ENCODE assay signal across 24 cellular contexts in genomic region chr1:65994223-65994622, GRCh38.
A peak's percentile ranks its signal among the peaks of the same experiment; 100 is the strongest.
DNase-seq lines count a peak whose midpoint lies in the region; ATAC-seq, FAIRE-seq and TF ChIP-seq lines count a peak whose summit lies in the region.
"Had no signal": no experiment of that assay in that cellular context is flagged by ENCODE, and none has a peak within 500 bp of the region (broad histone marks: within the 10 kb centered on the region; RNA-seq: fewer than 3 reads in every experiment).

No MANE protein-coding gene starts in this region.

- peak overlapping the region; percentile 72 for H3K4me3 ChIP-seq in A549
- no peak overlapping the region for H3K4me3 ChIP-seq in ascending aorta

- TF ChIP-seq RAD21 in A549 (conservative IDR thresholded peaks at IDR 0.05 in 1 of 2, IDR thresholded peaks at IDR 0.05 in 1 of 2) = no peak

- intact Hi-C loops in ascending aorta (cut with DNase I) = no loop called here

- no peaks in the 10 kb centered on the region for H3K9me3 ChIP-seq in A549
- H3K9me3 ChIP-seq in ascending aorta = no peaks in the 10 kb centered on the region

- no peak for ATAC-seq in A549
- no peak for ATAC-seq in GM18907 (IDR thresholded peaks at IDR 0.05; ENCODE audit: unreplicated experiment)
- ATAC-seq: HCT116, Right ventricle myocardium inferior had no signal

- WGBS in A549 (ENCODE audit: missing lambda C conversion rate) = 7% methylated on average over 2 of the region's 2 CpGs

- POLR2A ChIA-PET in A549 (lab: Yijun Ruan, JAX) = interaction anchor here (0.9 kb wide), 1 partner anchor 189 kb away, joined by 3 read pairs; no protein-coding TSS in a partner anchor

- H3K9me3 Mint-ChIP-seq in brain (no peaks in the 10 kb centered on the region), neural crest cell (no peaks in the 10 kb centered on the region)

- H3K36me3 Mint-ChIP-seq in brain (no peaks in the 10 kb centered on the region), neural crest cell (ENCODE audit: low read depth) (no peaks in the 10 kb centered on the region)

- no peak for TF ChIP-seq EP300 in A549 (IDR thresholded peaks at IDR 0.05)

- H3K27ac Mint-ChIP-seq in brain (peak overlapping the region; percentile 84 to 96 (median 89)), neural crest cell (ENCODE audit: unreplicated experiment) (no peak overlapping the region)
- H3K27ac Mint-ChIP-seq: B cell had no signal

- no peaks in the 10 kb centered on the region for H3K27me3 ChIP-seq in ascending aorta

- no peak for TF ChIP-seq CTCF in A549 (IDR thresholded peaks at IDR 0.05)
- TF ChIP-seq CTCF in brain (conservative IDR thresholded peaks at IDR 0.05) = no peak
- TF ChIP-seq CTCF in neural crest cell (conservative IDR thresholded peaks at IDR 0.05) = no peak
- TF ChIP-seq CTCF in ascending aorta (IDR thresholded peaks at IDR 0.05) = no peak

- H3K27ac ChIP-seq in A549 = peak overlapping the region; percentile 72 to 78
- no peak overlapping the region for H3K27ac ChIP-seq in ascending aorta

- H3K27me3 Mint-ChIP-seq in brain = peaks cover 5% of the 10 kb centered on the region
- H3K27me3 Mint-ChIP-seq in neural crest cell (ENCODE audit: low read depth) = no peaks in the 10 kb centered on the region

- DNase-seq in A549 (ENCODE audit: low read depth in 1 of 2, low spot score in 1 of 2) (peak in 1 of 2 experiments; percentile 40), NCI-H526 treated with DMSO at 0.1 percent for 48 hours (lab: John Stamatoyannopoulos, UW) (peak; percentile 70), neural crest cell (ENCODE audit: low read depth, low spot score) (no peak), NOMO-1 treated with DMSO at 0.1 percent for 48 hours (lab: John Stamatoyannopoulos, UW; ENCODE audit: unreplicated experiment) (no peak), ascending aorta (ENCODE audit: low spot score in 2 of 2) (no peak)
- no peak for DNase-seq in stimulated activated CD4-positive, alpha-beta T cell treated with anti-CD3 and anti-CD28 coated beads, Interleukin-4, amount 100 ng/mL, for 4 hours
- DNase-seq: EL, GF-D8, Karpas-422, MM.1S, NCI-H1092, NCI-H1436, NCI-H187 treated with DMSO at 0.1 percent for 48 hours, NCI-H510A treated with DMSO at 0.1 percent for 48 hours, NCI-H82, OCI-M1 had no signal

- H3K4me1 Mint-ChIP-seq in brain (peaks cover 63% of the 10 kb centered on the region), neural crest cell (peaks cover 34% of the 10 kb centered on the region)
- H3K4me1 Mint-ChIP-seq: B cell had no signal

- H3K4me1 ChIP-seq in A549 (peaks cover 58% of the 10 kb centered on the region), ascending aorta (no peaks in the 10 kb centered on the region)

- peak overlapping the region; percentile 82 for H3K4me2 ChIP-seq in A549

- CTCF ChIA-PET in A549 (lab: Yijun Ruan, JAX) = interaction anchor here (0.9 to 3.8 kb wide), 2 partner anchors 8 to 247 kb away, joined by 3 to 48 read pairs; no protein-coding TSS in a partner anchor

- no peak for TF ChIP-seq POLR2A in A549 (IDR thresholded peaks at IDR 0.05; ENCODE audit: low read length)

- H3K4me3 Mint-ChIP-seq in brain (peak overlapping the region; percentile 85 to 96 (median 88)), neural crest cell (peak overlapping the region; percentile 41)
- H3K4me3 Mint-ChIP-seq: B cell had no signal

- H3K36me3 ChIP-seq in ascending aorta = no peaks in the 10 kb centered on the region

- FAIRE-seq in A549 (lab: Jason Lieb, UNC) = no peak
- FAIRE-seq: D721Med, GM19239, H1 had no signal

TF ChIP-seq in A549, 52 proteins besides CTCF, POLR2A, EP300 and RAD21:
- TF ChIP-seq, protein P1, sequence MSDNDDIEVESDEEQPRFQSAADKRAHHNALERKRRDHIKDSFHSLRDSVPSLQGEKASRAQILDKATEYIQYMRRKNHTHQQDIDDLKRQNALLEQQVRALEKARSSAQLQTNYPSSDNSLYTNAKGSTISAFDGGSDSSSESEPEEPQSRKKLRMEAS (IDR thresholded peaks at IDR 0.05) = peak; percentile 40
- TF ChIP-seq EHMT2 (IDR thresholded peaks at IDR 0.05; ENCODE audit: low read depth) = no peak

Comparison
In these comparisons a context has a peak if more than half of its experiments do, and no peak if none do; other contexts are left out.
1. H3K27ac ChIP-seq: peak in A549 (2 of 2); none in ascending aorta (0 of 2).